ENCODE assay signal across 8 cellular contexts in the genomic region with DNA sequence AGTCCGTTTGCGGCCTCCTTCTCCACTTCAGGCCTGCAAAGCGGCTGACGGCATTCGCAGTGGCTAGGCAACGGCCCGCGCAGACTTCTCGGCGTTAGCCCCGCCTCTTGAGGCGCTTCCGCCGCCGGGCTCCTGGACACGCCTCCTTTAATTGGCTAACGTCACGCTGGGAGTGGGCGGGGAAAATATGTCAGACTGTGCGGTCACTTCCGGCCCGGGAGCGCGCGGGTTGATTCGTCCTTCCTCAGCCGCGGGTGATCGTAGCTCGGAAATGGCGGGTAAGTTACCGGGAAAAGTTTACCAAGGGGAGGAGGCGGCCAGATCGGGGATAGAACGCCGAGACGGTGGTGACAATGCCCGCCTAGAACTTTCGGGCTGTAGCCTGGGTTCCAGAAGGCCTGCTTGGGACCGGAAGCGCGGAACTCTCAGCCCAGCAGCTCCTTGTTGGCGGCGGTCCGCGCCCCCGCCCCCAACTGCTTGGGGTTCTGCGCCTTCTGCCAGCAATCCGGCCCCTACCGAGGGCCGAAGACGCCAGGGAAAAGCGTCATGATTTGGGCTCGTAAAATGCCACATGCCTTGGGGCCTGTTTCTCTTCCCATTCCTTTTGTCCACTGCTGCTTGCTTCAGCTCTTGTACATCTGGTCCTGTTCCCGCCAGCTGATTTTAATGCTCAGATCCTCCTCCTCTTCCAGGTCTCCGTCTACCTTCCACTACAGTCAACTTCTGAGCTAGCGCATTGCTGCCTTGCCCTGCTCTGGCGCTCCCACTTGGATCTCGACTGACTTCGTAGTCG. TPM values are rescaled to one million over a fixed set of nuclear protein-coding genes. Genes with fewer than 3 reads are reported as not detected.
DNase-seq lines count a peak whose midpoint lies in the region; ATAC-seq, FAIRE-seq and TF ChIP-seq lines count a peak whose summit lies in the region.

A gene with protein sequence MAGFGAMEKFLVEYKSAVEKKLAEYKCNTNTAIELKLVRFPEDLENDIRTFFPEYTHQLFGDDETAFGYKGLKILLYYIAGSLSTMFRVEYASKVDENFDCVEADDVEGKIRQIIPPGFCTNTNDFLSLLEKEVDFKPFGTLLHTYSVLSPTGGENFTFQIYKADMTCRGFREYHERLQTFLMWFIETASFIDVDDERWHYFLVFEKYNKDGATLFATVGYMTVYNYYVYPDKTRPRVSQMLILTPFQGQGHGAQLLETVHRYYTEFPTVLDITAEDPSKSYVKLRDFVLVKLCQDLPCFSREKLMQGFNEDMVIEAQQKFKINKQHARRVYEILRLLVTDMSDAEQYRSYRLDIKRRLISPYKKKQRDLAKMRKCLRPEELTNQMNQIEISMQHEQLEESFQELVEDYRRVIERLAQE (plus strand): TSS at position 232 of the 793 bp plus-strand sequence. CDS start 40 bp downstream, at position 272.

- no peaks in the 10 kb centered on the region for H3K9me3 ChIP-seq in Loucy (ENCODE audit: insufficient read depth, low read depth, low read length)

- H4K20me1 ChIP-seq in Loucy (ENCODE audit: insufficient read depth, low read length, poor library complexity, severe bottlenecking): peaks cover 27% of the 10 kb centered on the region

- H3K36me3 Mint-ChIP-seq in natural killer cell: peaks cover 8% of the 10 kb centered on the region

- intact Hi-C loops in natural killer cell (cut with micrococcal nuclease): loop anchor here (1.0 to 10.0 kb wide), 2 partner anchors 28 to 182 kb away; a partner anchor contains a TSS

- peak within 1 kb of the TSS; percentile 98 for H3K4me3 Mint-ChIP-seq in natural killer cell

- no peak for TF ChIP-seq CTCF in Loucy (conservative IDR thresholded peaks at IDR 0.05; ENCODE audit: low read length)
- TF ChIP-seq CTCF in natural killer cell (IDR thresholded peaks at IDR 0.05): no peak

- ATAC-seq in natural killer cell: peak; percentile 97 to 99 (median 98)

- peaks cover 3% of the 10 kb centered on the region; the same call in 1 of the 2 replicates for H3K36me3 ChIP-seq in Loucy (ENCODE audit: insufficient read depth, low read length)

- peak; percentile 97 for DNase-seq in EL
- DNase-seq in H54 (ENCODE audit: insufficient read length, low spot score): peak; percentile 88
- peak; percentile 95 for DNase-seq in activated T-helper 9 cell treated with anti-CD3 and anti-CD28 coated beads, Interleukin-2, amount 50 U/mL, for 16 hours (ENCODE audit: low read depth)
- peak; percentile 98 for DNase-seq in fibroblast of peridontal ligament (ENCODE audit: extremely low read depth)
- peak; percentile 98 for DNase-seq in natural killer cell
- peak; percentile 96 for DNase-seq in stimulated activated naive CD4-positive, alpha-beta T cell treated with Interleukin-2 at 50 U/mL for 16 hours (lab: John Stamatoyannopoulos, UW)

- H3K4me2 ChIP-seq in Loucy (ENCODE audit: low read depth, low read length, poor library complexity, severe bottlenecking): peak within 1 kb of the TSS; percentile 93

- H3K4me1 ChIP-seq in Loucy (ENCODE audit: insufficient read depth, low read length, poor library complexity, severe bottlenecking): peaks cover 38% of the 10 kb centered on the region

- H3K9me3 Mint-ChIP-seq in natural killer cell: no peaks in the 10 kb centered on the region

- peaks cover 30 to 34% of the 10 kb centered on the region in 2 donors for H3K4me1 Mint-ChIP-seq in natural killer cell

- H3K9me2 ChIP-seq in Loucy (replicated peaks; ENCODE audit: low read depth, low read length): no peaks in the 10 kb centered on the region

- peak within 1 kb of the TSS; percentile 84 for H3K9ac ChIP-seq in Loucy (ENCODE audit: low read depth, low read length, poor library complexity, severe bottlenecking)

- H3K27ac Mint-ChIP-seq in natural killer cell: peak within 1 kb of the TSS; percentile 93 to 95

- H3K27me3 Mint-ChIP-seq in natural killer cell (ENCODE audit: low read depth in 2 of 2): peaks cover 0 to 2% of the 10 kb centered on the region in 2 donors

- peak within 1 kb of the TSS; percentile 97 for H2AFZ ChIP-seq in Loucy (ENCODE audit: low read length)

- peaks cover 50% of the 10 kb centered on the region for H3K79me2 ChIP-seq in Loucy (ENCODE audit: insufficient read depth, low read length)

- TF ChIP-seq POLR2A in H54 (IDR thresholded peaks at IDR 0.05; ENCODE audit: low read depth, low read length): peak; percentile 56
- peak; percentile 89 for TF ChIP-seq POLR2A in Raji (IDR thresholded peaks at IDR 0.05; ENCODE audit: insufficient read depth, low read depth, low read length)

- peak; percentile 96 for FAIRE-seq in H54 (lab: Jason Lieb, UNC)

- peak within 1 kb of the TSS; percentile 81 for H3K4me3 ChIP-seq in Loucy (ENCODE audit: low read length, poor library complexity, severe bottlenecking)

- H3F3A ChIP-seq in Loucy (ENCODE audit: low read depth): no peaks in the 10 kb centered on the region

- no peaks in the 10 kb centered on the region for H3K27me3 ChIP-seq in Loucy (ENCODE audit: insufficient read depth, low read length, poor library complexity, severe bottlenecking)

RNA-seq across cellular contexts. Expression of the gene that starts here (rescaled TPM):
- total RNA-seq in natural killer cell: 10 to 100 TPM; 29.7 to 32.7 (median 32.2) TPM

Comparison
In these comparisons a context has a peak if more than half of its experiments do, and no peak if none do; other contexts are left out.
1. Peak in every context shown above with its lines: DNase-seq, ATAC-seq and H3K4me3 ChIP-seq.